Comparison of ENCODE assay signal across 9 cellular contexts in the genomic region with DNA sequence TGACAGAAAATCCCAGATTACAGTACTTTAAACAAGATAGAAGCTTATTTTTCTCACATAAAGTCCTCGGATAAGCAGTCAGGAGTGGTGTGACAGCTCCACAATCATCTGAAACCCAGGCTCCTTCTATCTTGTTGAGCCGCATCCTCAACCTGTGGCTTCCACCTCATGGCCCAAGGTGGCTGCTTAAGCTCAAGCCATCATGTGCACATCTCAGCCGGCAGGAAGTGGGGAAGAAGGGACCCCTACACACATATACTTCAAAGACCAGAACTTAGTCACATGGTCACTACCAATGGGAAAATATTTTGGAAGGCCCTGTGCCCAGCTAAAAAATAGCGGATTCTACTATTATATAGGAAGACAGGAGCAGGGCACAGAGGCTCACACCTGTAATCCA. TPM values are rescaled to one million over a fixed set of nuclear protein-coding genes. Genes with fewer than 3 reads are reported as not detected.
"Had no signal": no experiment of that assay in that cellular context is flagged by ENCODE, and none has a peak within 500 bp of the region (broad histone marks: within the 10 kb centered on the region; RNA-seq: fewer than 3 reads in every experiment).

No MANE protein-coding gene starts in this region.

- ATAC-seq: GM23338, HCT116 had no signal

- H3K9me3 ChIP-seq: HAP-1 had no signal

- DNase-seq: H7, KG1 had no signal

- H3K4me2 ChIP-seq: GM23338 had no signal

- H3K4me1 ChIP-seq: HAP-1 had no signal

- H2AFZ ChIP-seq: GM23338 had no signal

- H3K36me3 ChIP-seq: HAP-1 had no signal

- H3K4me3 ChIP-seq: GM23338, HAP-1 had no signal

- FAIRE-seq: HTR-8/SVneo had no signal

RNA-seq across cellular contexts. Expression of gene FBXO47, which starts 11.0 kb away (rescaled TPM):
- total RNA-seq: GM23338, H4, H7, HT-29 had no signal
- polyA plus RNA-seq: GM23338, IgD-negative memory B cell had no signal
